23 cellular contexts compared by ENCODE assay signal in the genomic region with DNA sequence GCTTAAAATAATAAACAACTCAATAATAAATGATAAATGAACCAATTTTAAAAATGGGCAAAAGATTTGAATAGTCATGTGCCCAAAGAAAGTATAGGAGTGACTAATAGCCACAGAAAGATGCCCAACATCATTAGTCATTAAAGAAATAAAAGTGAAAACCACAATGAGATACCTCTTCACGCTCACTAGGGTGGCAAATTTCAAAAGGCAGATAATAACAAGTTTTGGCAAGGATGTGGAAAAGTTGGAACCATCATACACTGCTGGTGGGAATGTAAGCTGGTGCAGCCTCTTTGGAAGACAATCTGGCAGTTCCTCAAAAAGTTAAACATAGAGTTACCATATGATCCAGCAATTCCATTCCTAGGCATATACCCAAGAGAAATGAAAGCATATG.
DNase-seq lines count a peak whose midpoint lies in the region; ATAC-seq and TF ChIP-seq lines count a peak whose summit lies in the region.
"Had no signal": no experiment of that assay in that cellular context is flagged by ENCODE, and none has a peak within 500 bp of the region (broad histone marks: within the 10 kb centered on the region; RNA-seq: fewer than 3 reads in every experiment).

No MANE protein-coding gene starts in this region.

- dilution Hi-C loops in IMR-90 (cut with HindIII; ENCODE audit: low sequenced_read_pairs, unreplicated experiment) = no loop called here

- H4K91ac ChIP-seq in IMR-90 (ENCODE audit: insufficient read depth, low read depth, low read length) = no peak overlapping the region

- H3K9ac ChIP-seq in IMR-90 (ENCODE audit: low read depth, low read length) (no peak overlapping the region), fibroblast of lung (ENCODE audit: insufficient read depth, low read length) (no peak overlapping the region)

- no peaks in the 10 kb centered on the region for H3K79me2 ChIP-seq in fibroblast of lung (ENCODE audit: control insufficient read depth, insufficient read depth, low read length)

- ATAC-seq in IMR-90 (ENCODE audit: low read depth) = no peak
- ATAC-seq in HG02840 (IDR thresholded peaks at IDR 0.05; ENCODE audit: low FRiP score, unreplicated experiment) = no peak
- no peak for ATAC-seq in GM21717 (IDR thresholded peaks at IDR 0.05; ENCODE audit: unreplicated experiment)
- ATAC-seq: left cardiac atrium, WTC11 had no signal

- no peak for TF ChIP-seq CTCF in IMR-90 (conservative IDR thresholded peaks at IDR 0.05; ENCODE audit: low read depth, low read length)
- TF ChIP-seq CTCF in fibroblast of lung (conservative IDR thresholded peaks at IDR 0.05 in 1 of 2, IDR thresholded peaks at IDR 0.05 in 1 of 2; ENCODE audit: low read depth in 1 of 2, low read length in 2 of 2) = no peak

- H3K14ac ChIP-seq in IMR-90 (replicated peaks; ENCODE audit: low read depth, low read length) = no peak overlapping the region

- H4K20me1 ChIP-seq in IMR-90 (ENCODE audit: insufficient read depth, low read length) (no peaks in the 10 kb centered on the region), fibroblast of lung (ENCODE audit: control insufficient read depth, extremely low read depth, insufficient read depth, low read length) (no peaks in the 10 kb centered on the region)

- no peak overlapping the region for H3K4ac ChIP-seq in IMR-90 (ENCODE audit: low read depth, low read length)

- H4K5ac ChIP-seq in IMR-90 (ENCODE audit: low read depth, low read length) = no peak overlapping the region

- no peaks in the 10 kb centered on the region for H3K9me3 ChIP-seq in IMR-90 (ENCODE audit: control insufficient read depth, insufficient read depth, low read length)
- no peaks in the 10 kb centered on the region for H3K9me3 ChIP-seq in fibroblast of lung (ENCODE audit: control insufficient read depth, insufficient read depth, low read depth, low read length)
- H3K9me3 ChIP-seq: BE2C, prostate gland, vagina had no signal

- H3K27ac ChIP-seq in IMR-90 (ENCODE audit: insufficient read depth, low read length) = no peak overlapping the region
- no peak overlapping the region for H3K27ac ChIP-seq in fibroblast of lung (ENCODE audit: insufficient read depth, low read length)
- H3K27ac ChIP-seq: prostate gland, vagina had no signal

- no peaks in the 10 kb centered on the region for H3K36me3 ChIP-seq in IMR-90 (ENCODE audit: control insufficient read depth, insufficient read depth, low read length)
- H3K36me3 ChIP-seq in fibroblast of lung (ENCODE audit: control insufficient read depth, insufficient read depth, low read length) = no peaks in the 10 kb centered on the region
- H3K36me3 ChIP-seq: BE2C, prostate gland, vagina had no signal

- CTCF ChIA-PET in IMR-90 (lab: Yijun Ruan, JAX) = no interaction called here

- no CpG with 5 or more reads among the region's 1 CpG for WGBS in IMR-90 (ENCODE audit: extremely low coverage in 2 of 2, insufficient read length in 1 of 2), 2 experiments

- no peak overlapping the region for H3K4me2 ChIP-seq in IMR-90 (ENCODE audit: low read depth, low read length)
- H3K4me2 ChIP-seq in fibroblast of lung (ENCODE audit: extremely low read depth, insufficient read depth, low read length) = no peak overlapping the region
- H3K4me2 ChIP-seq: smooth muscle cell had no signal

- POLR2A ChIA-PET in IMR-90 (lab: Charles Lee; ENCODE audit: unreplicated experiment) = no interaction called here

- H3K79me1 ChIP-seq in IMR-90 (ENCODE audit: low read depth in 1 of 2, low read length in 2 of 2) = no peaks in the 10 kb centered on the region

- H3K18ac ChIP-seq in IMR-90 (ENCODE audit: low read depth, low read length) = no peak overlapping the region

- in situ Hi-C loops in IMR-90 (cut with MboI; ENCODE audit: low sequenced_read_pairs) = no loop called here

- no peak overlapping the region for H2AFZ ChIP-seq in IMR-90 (replicated peaks; ENCODE audit: low read length, poor library complexity)
- H2AFZ ChIP-seq in fibroblast of lung (ENCODE audit: low read length) = no peak overlapping the region

- H4K8ac ChIP-seq in IMR-90 (ENCODE audit: low read depth in 2 of 2, low read length in 2 of 2) = no peak overlapping the region

- DNase-seq in IMR-90 (peak; percentile 12), SW 1271 (lab: John Stamatoyannopoulos, UW) (peak; percentile 16 to 64), fibroblast of lung (ENCODE audit: low read depth in 2 of 2) (peak; percentile 77 to 79), skeletal muscle cell (ENCODE audit: low read depth) (peak; percentile 3), T-helper 1 cell (no peak)
- DNase-seq: activated CD4-positive, alpha-beta memory T cell treated with anti-CD3 and anti-CD28 coated beads, Interleukin-2, amount 10 ng/mL, durations not matched to agents 7 days and 5 days; activated T-cell treated with anti-CD3 and anti-CD28 coated beads, Interleukin-2, amount 50 U/mL, for 48 hours; BE2C; Calu3; dermis blood vessel endothelial cell; hypothalamus; left cardiac atrium; NCI-H1436 treated with DMSO at 0.1 percent for 48 hours; NCI-H2227 treated with DMSO at 0.1 percent for 48 hours; nephron progenitor cell; SIG-M5; T-helper 2 cell had no signal

- H2BK120ac ChIP-seq in IMR-90 (ENCODE audit: low read depth, low read length) = no peak overlapping the region

- intact Hi-C loops in IMR-90 (cut with micrococcal nuclease) = no loop called here

- H3K4me3 ChIP-seq in IMR-90 (ENCODE audit: insufficient read depth, low read depth, low read length) (no peak overlapping the region), fibroblast of lung (replicated peaks in 1 of 4; ENCODE audit: control extremely low read depth in 1 of 4, insufficient read depth in 1 of 4, low read depth in 3 of 4, low read length in 4 of 4) (no peak overlapping the region), skeletal muscle cell (ENCODE audit: low read depth, low read length) (no peak overlapping the region)
- H3K4me3 ChIP-seq: prostate gland, smooth muscle cell, vagina had no signal

- no TSS peak for BruUV-seq in IMR-90 (replicated peaks; lab: Mats Ljungman, UMichigan)

- no peak overlapping the region for H2AK9ac ChIP-seq in IMR-90 (replicated peaks; ENCODE audit: low read depth, low read length, poor library complexity)

- no peak overlapping the region for H2AK5ac ChIP-seq in IMR-90 (ENCODE audit: low read depth, low read length)

- no peak overlapping the region for H3K23ac ChIP-seq in IMR-90 (ENCODE audit: low read depth, low read length)

- TF ChIP-seq POLR2A in IMR-90 (IDR thresholded peaks at IDR 0.05; ENCODE audit: low read depth, low read length) = no peak

- TF ChIP-seq RAD21 in IMR-90 (IDR thresholded peaks at IDR 0.05; ENCODE audit: low read length) = no peak

- no peak overlapping the region for H2BK20ac ChIP-seq in IMR-90 (ENCODE audit: low read depth, low read length)

- H2BK5ac ChIP-seq in IMR-90 (ENCODE audit: low read depth, low read length, poor library complexity, severe bottlenecking) = no peak overlapping the region

- H3K4me1 ChIP-seq in IMR-90 (ENCODE audit: control insufficient read depth, insufficient read depth, low read length) (no peaks in the 10 kb centered on the region), fibroblast of lung (ENCODE audit: control insufficient read depth, extremely low read depth, insufficient read depth, low read length) (no peaks in the 10 kb centered on the region)
- H3K4me1 ChIP-seq: prostate gland, vagina had no signal

- H2BK15ac ChIP-seq in IMR-90 (ENCODE audit: low read depth, low read length) = no peak overlapping the region

- H3K56ac ChIP-seq in IMR-90 (ENCODE audit: extremely low read depth, insufficient read depth, low read length) = no peak overlapping the region

- no peaks in the 10 kb centered on the region for H3K9me1 ChIP-seq in IMR-90 (ENCODE audit: insufficient read depth, low read length)

- H3K27me3 ChIP-seq in IMR-90 (ENCODE audit: control insufficient read depth, insufficient read depth, low read length) (no peaks in the 10 kb centered on the region), fibroblast of lung (ENCODE audit: control insufficient read depth, insufficient read depth, low read length) (no peaks in the 10 kb centered on the region)
- H3K27me3 ChIP-seq: BE2C, vagina had no signal

TF ChIP-seq in IMR-90, 13 proteins besides CTCF, POLR2A, EP300 and RAD21:
- TF ChIP-seq BHLHE40 (IDR thresholded peaks at IDR 0.05; ENCODE audit: low read depth, low read length) = 0 out of 2 replicates have a peak, but pooled peaks have one; percentile 16
- TF ChIP-seq SMC3 (IDR thresholded peaks at IDR 0.05; ENCODE audit: low read depth, low read length) = no peak

Comparison
In these comparisons a context has a peak if more than half of its experiments do, and no peak if none do; other contexts are left out.
1. DNase-seq: peak in IMR-90 (single experiment), SW 1271 (2 of 2), fibroblast of lung (2 of 2) and skeletal muscle cell (single experiment); none in T-helper 1 cell (0 of 5).